ENCODE assay signal across 27 cellular contexts in the genomic region with DNA sequence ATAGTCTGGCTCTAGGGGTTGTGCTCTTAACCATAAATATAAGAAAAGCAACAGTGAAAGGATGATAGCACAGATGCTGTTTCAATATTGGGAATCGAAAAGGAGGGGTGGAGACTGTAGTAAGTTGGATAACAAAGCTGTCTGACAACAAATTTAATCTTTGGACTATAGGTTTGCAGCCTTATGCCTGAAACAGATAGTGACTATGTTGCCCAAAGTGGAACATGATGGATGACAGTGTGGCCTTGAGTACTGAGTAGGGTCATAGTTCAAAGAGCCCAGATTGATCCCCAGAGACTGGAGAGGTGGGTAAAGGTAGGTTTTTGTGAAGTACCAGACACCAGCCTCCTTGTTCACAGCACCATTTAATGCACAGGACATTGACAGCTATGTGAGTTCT.
"Had no signal": no experiment of that assay in that cellular context is flagged by ENCODE, and none has a peak within 500 bp of the region (broad histone marks: within the 10 kb centered on the region; RNA-seq: fewer than 3 reads in every experiment).

No MANE protein-coding gene starts in this region.

- H3K36me3 ChIP-seq: neural progenitor cell, ovary, spleen, thoracic aorta, thyroid gland, tibial nerve, upper lobe of left lung, uterus had no signal

- H3K4me1 ChIP-seq: parathyroid adenoma, psoas muscle, spleen, thyroid gland, upper lobe of left lung, uterus had no signal

- H3K9ac ChIP-seq: neural progenitor cell, parathyroid adenoma had no signal

- H3K27ac ChIP-seq: neural progenitor cell, ovary, parathyroid adenoma, psoas muscle, spleen, thoracic aorta, thyroid gland, tibial nerve, upper lobe of left lung, uterus had no signal

- H3K4me3 ChIP-seq: neural progenitor cell, ovary, psoas muscle, skin epidermis, smooth muscle cell, spleen, thoracic aorta, thyroid gland, tibial nerve, upper lobe of left lung, uterus had no signal

- H3K4me2 ChIP-seq: neural progenitor cell, smooth muscle cell had no signal

- DNase-seq: naive thymus-derived CD4-positive, alpha-beta T cell; natural killer cell; occipital lobe; ovary; posterior cingulate gyrus; psoas muscle; right cardiac atrium; spleen; stimulated activated CD4-positive, alpha-beta T cell treated with anti-CD3 and anti-CD28 coated beads, Interleukin-12 subunit alpha, Interleukin-12 subunit beta, amount 100 ng/mL, for 4 hours; stimulated activated CD4-positive, alpha-beta T cell treated with anti-CD3 and anti-CD28 coated beads, Interleukin-1b, Interleukin-23, amount 100 ng/mL, for 48 hours; stimulated activated CD4-positive, alpha-beta T cell treated with anti-CD3 and anti-CD28 coated beads, Interleukin-4, amount 100 ng/mL, for 1 hour; stimulated activated CD4-positive, alpha-beta T cell treated with anti-CD3 and anti-CD28 coated beads, Interleukin-4, amount 100 ng/mL, for 4 hours; stimulated activated CD8-positive, alpha-beta memory T cell treated with anti-CD3 and anti-CD28 coated beads, Interleukin-4, amount 100 ng/mL, for 48 hours; stimulated activated naive CD4-positive, alpha-beta T cell; stimulated activated naive CD8-positive, alpha-beta T cell treated with anti-CD3 and anti-CD28 coated beads, Interleukin-15, amount 100 ng/mL, for 72 hours; stimulated activated naive CD8-positive, alpha-beta T cell treated with anti-CD3 and anti-CD28 coated beads, Interleukin-15, Interleukin-2, amounts not matched to agents 100 U/mL and 50 U/mL, for 24 hours; substantia nigra; thyroid gland; trophoblast cell; upper lobe of left lung; uterus had no signal

- H3K79me2 ChIP-seq: parathyroid adenoma had no signal

- H3K9me3 ChIP-seq: ovary, psoas muscle, spleen, thoracic aorta, thyroid gland, tibial nerve, upper lobe of left lung, uterus had no signal

- H3K27me3 ChIP-seq: neural progenitor cell, ovary, spleen, thyroid gland, tibial nerve, upper lobe of left lung, uterus had no signal

- H2AFZ ChIP-seq: neural progenitor cell, parathyroid adenoma had no signal
